In genomic region chr3:39905788-39906187, GRCh38 we compare ENCODE assay signal across 11 cellular contexts.
"Had no signal": no experiment of that assay in that cellular context is flagged by ENCODE, and none has a peak within 500 bp of the region (broad histone marks: within the 10 kb centered on the region; RNA-seq: fewer than 3 reads in every experiment).

No MANE protein-coding gene starts in this region.

- H3K9me3 ChIP-seq: HAP-1 had no signal

- H3K4me3 ChIP-seq: GM23248, GM23338, HAP-1 had no signal

- ATAC-seq: GM23338, HCT116 had no signal

- FAIRE-seq: H1, H54 had no signal

- H3K27ac ChIP-seq: GM23248 had no signal

- H3K4me2 ChIP-seq: GM23338 had no signal

- H3K36me3 ChIP-seq: HAP-1 had no signal

- DNase-seq: GM23248, GOT3, H7, H9, HCEC 1CT, HFFc6 had no signal

- H2AFZ ChIP-seq: GM23248, GM23338 had no signal

- H3K4me1 ChIP-seq: HAP-1 had no signal

- H3K9ac ChIP-seq: GM23248 had no signal
